ENCODE assay signal across 9 cellular contexts in the genomic region with DNA sequence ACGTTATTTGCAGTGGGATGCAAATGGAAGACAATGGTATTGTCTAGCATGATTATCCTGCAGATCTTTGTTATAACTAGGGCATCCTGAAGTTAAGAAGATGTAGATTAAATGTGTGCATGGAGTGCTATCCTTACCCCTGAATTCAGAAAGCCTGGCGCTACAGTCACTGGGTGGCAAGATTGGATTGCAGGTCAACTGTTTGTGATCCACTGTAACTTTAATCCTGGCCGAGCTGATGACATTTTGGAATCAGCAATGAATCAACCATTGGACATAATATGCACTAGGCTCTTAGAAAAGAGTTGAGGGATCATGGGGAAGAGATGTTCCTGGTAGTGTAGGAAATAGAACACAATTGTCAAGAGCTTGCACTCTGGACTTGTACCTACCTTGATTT. TPM values are rescaled to one million over a fixed set of nuclear protein-coding genes. Genes with fewer than 3 reads are reported as not detected.
"Had no signal": no experiment of that assay in that cellular context is flagged by ENCODE, and none has a peak within 500 bp of the region (broad histone marks: within the 10 kb centered on the region; RNA-seq: fewer than 3 reads in every experiment).

No MANE protein-coding gene starts in this region.

- DNase-seq: GDM1, GF-D8 had no signal

- H3K4me3 ChIP-seq: GM12878 had no signal

- ATAC-seq: GM12878 had no signal

- FAIRE-seq: G401.6, GM12878, GM12891, GM12892, GM18507, GM19239 had no signal

RNA-seq across cellular contexts. Expression of gene SEZ6L, which starts 25.1 kb away (rescaled TPM):
- total RNA-seq: G401, GM12878 had no signal
- polyA plus RNA-seq: GM12878 had no signal
